ENCODE assay signal across 10 cellular contexts in the genomic region with DNA sequence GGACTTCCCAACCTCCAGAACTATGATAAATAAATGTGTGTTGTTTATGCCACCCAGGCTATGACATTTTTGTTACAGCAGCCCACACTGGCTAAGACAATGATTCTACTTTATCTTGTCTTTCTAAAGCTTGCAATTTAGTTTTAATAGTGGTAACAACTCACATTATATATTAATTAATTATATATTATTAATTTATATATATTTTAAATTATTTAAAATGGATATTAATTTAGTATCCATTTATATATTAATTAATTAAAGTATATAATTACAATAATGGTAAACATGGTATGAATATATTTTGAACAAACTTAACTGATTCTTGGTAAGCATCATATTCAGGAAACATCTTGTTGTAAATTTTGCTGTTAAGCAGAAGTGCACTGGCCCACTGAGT.
"Had no signal": no experiment of that assay in that cellular context is flagged by ENCODE, and none has a peak within 500 bp of the region (broad histone marks: within the 10 kb centered on the region; RNA-seq: fewer than 3 reads in every experiment).

No MANE protein-coding gene starts in this region.

- FAIRE-seq: HTR-8/SVneo, K562 had no signal

- H3K36me3 ChIP-seq: HAP-1 had no signal

- H3K4me1 ChIP-seq: HAP-1 had no signal

- H3K4me3 ChIP-seq: GM23248, HAP-1, K562 had no signal

- DNase-seq: GM23248, GOT3, H7, HFFc6, IMR-90, KG1 had no signal

- H3K9me3 Mint-ChIP-seq: HFFc6 had no signal

- H3K27ac Mint-ChIP-seq: HFFc6 had no signal

- H3K27ac ChIP-seq: GM23248 had no signal

- ATAC-seq: HCT116, K562 had no signal

- H3K9me3 ChIP-seq: HAP-1 had no signal

- H3K9ac ChIP-seq: GM23248 had no signal

- H3K4me3 Mint-ChIP-seq: HFFc6 had no signal
